8 cellular contexts compared by ENCODE assay signal in the genomic region with DNA sequence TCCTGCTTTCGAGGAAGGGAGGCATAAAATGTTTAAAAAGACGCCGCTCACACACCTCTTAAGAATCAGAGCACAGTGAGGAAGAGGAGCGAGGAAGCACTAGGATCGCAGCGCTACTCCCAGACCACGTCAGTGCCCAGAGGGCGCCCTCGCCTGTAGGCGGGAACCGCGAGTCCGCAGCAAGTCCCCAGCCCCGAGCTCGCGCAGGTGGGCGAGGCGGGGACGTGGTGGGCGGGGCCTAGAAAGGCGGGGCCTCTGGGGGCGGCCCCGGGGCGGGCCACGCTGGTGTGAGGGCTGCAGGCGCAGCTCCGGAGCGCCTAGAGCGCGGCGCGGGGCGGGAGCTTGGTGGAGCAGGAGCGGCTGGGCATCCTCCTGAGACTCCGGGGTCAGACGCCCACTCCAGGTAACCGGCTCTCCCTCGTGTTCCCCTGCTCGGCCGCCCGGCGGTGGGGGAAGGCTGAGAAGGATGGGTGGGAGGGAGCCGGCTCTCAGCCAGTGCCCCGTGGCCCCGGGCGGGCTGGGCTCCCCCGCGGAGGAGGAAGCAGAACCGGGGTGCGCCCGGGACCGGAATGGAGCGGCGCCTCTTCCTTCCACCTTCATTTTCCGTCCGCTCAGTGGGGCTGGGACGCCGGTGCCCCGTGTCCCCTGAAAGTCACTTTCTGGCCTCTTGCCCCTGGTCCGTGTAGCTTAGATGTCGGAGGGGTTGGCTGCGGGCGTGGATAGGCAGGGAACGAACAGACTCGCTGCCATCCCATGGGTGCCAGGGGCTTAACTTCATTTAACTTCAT. TPM values are rescaled to one million over a fixed set of nuclear protein-coding genes. Genes with fewer than 3 reads are reported as not detected.
DNase-seq lines count a peak whose midpoint lies in the region; ATAC-seq and TF ChIP-seq lines count a peak whose summit lies in the region.

GCNT1 (plus strand) TSS at position 280 of the 788 bp plus-strand sequence. CDS start 43,200 bp downstream, outside the sequence.

- H3K27me3 Mint-ChIP-seq in activated naive CD8-positive, alpha-beta T cell = peaks cover 1% of the 10 kb centered on the region
- peaks cover 4% of the 10 kb centered on the region for H3K27me3 Mint-ChIP-seq in type B pancreatic cell

- peaks cover 11% of the 10 kb centered on the region for H3K79me2 ChIP-seq in parathyroid adenoma

- no peaks in the 10 kb centered on the region for H3K36me3 Mint-ChIP-seq in activated naive CD8-positive, alpha-beta T cell
- no peaks in the 10 kb centered on the region for H3K36me3 Mint-ChIP-seq in type B pancreatic cell

- H3K4me3 Mint-ChIP-seq in activated naive CD8-positive, alpha-beta T cell = peak within 1 kb of the TSS; percentile 96
- peak within 1 kb of the TSS; percentile 95 for H3K4me3 Mint-ChIP-seq in type B pancreatic cell

- peak within 1 kb of the TSS; percentile 83 for H3K9ac ChIP-seq in parathyroid adenoma

- peak within 1 kb of the TSS; percentile 91 for H3K27ac ChIP-seq in parathyroid adenoma

- ATAC-seq in HG02571 (IDR thresholded peaks at IDR 0.05; ENCODE audit: unreplicated experiment) (peak; percentile 85), Right ventricle myocardium inferior (peak; percentile 94)

- H3K4me1 Mint-ChIP-seq in activated naive CD8-positive, alpha-beta T cell (ENCODE audit: low read depth) = peaks cover 24% of the 10 kb centered on the region
- H3K4me1 Mint-ChIP-seq in type B pancreatic cell (ENCODE audit: unreplicated experiment) = peaks cover 14% of the 10 kb centered on the region

- H3K4me2 ChIP-seq in parathyroid adenoma (ENCODE audit: low read length) = peak within 1 kb of the TSS; percentile 84

- TF ChIP-seq CTCF in GM12864 (IDR thresholded peaks at IDR 0.05; ENCODE audit: low read depth, low read length, missing control alignments) = peak; percentile 58
- peak; percentile 61 for TF ChIP-seq CTCF in parathyroid adenoma (IDR thresholded peaks at IDR 0.05)
- peak; percentile 54 for TF ChIP-seq CTCF in type B pancreatic cell (conservative IDR thresholded peaks at IDR 0.05)

- H3K27ac Mint-ChIP-seq in activated naive CD8-positive, alpha-beta T cell = peak within 1 kb of the TSS; percentile 79
- peak within 1 kb of the TSS; percentile 86 for H3K27ac Mint-ChIP-seq in type B pancreatic cell

- H3K4me3 ChIP-seq in GM12864 (ENCODE audit: low read depth, low read length) (peak within 1 kb of the TSS; percentile 81), parathyroid adenoma (ENCODE audit: low read depth, low read length) (peak within 1 kb of the TSS; percentile 100)

- H3K27me3 ChIP-seq in parathyroid adenoma (ENCODE audit: control insufficient read depth, insufficient read depth, low read length) = no peaks in the 10 kb centered on the region

- peaks cover 15% of the 10 kb centered on the region for H3K36me3 ChIP-seq in parathyroid adenoma (ENCODE audit: control insufficient read depth, insufficient read depth, low read length)

- no peaks in the 10 kb centered on the region for H3K9me3 Mint-ChIP-seq in activated naive CD8-positive, alpha-beta T cell (ENCODE audit: low read depth)
- no peaks in the 10 kb centered on the region for H3K9me3 Mint-ChIP-seq in type B pancreatic cell

- H3K4me1 ChIP-seq in parathyroid adenoma = no peaks in the 10 kb centered on the region

- intact Hi-C loops in Right ventricle myocardium inferior (cut with DNase I) = loop anchor here (5.0 kb wide), 1 partner anchor 193 kb away; no protein-coding TSS in a partner anchor

- no peaks in the 10 kb centered on the region for H3K9me3 ChIP-seq in parathyroid adenoma (ENCODE audit: control insufficient read depth, low read length)

- peak within 1 kb of the TSS; percentile 41 for H2AFZ ChIP-seq in parathyroid adenoma

- DNase-seq in GM12864 (ENCODE audit: low read depth) (peak; percentile 66), NAMALWA (ENCODE audit: low spot score) (peak; percentile 94), SKM-1 (lab: John Stamatoyannopoulos, UW; ENCODE audit: unreplicated experiment) (peak; percentile 31), Right ventricle myocardium inferior (ENCODE audit: missing footprints) (peak; percentile 93), type B pancreatic cell (ENCODE audit: extremely low spot score, unreplicated experiment) (peak; percentile 91)

RNA-seq across cellular contexts. Expression of gene GCNT1, which starts in this region (rescaled TPM):
- total RNA-seq in Right ventricle myocardium inferior = 3.2 TPM
- 23.8 and 50.3 TPM in 2 replicates for total RNA-seq in type B pancreatic cell (ENCODE audit: low replicate concordance)

Comparison
In these comparisons a context has a peak if more than half of its experiments do, and no peak if none do; other contexts are left out.
1. Peak in every context shown above with its lines: DNase-seq, ATAC-seq, H3K4me3 ChIP-seq and H3K27ac ChIP-seq.
2. DNase-seq: peak in every context shown above with its lines; median percentile 94 in NAMALWA; 93 in Right ventricle myocardium inferior; 91 in type B pancreatic cell; 66 in GM12864; 31 in SKM-1.